ENCODE assay signal across 23 cellular contexts in genomic region chr2:72944804-72945449, GRCh38. TPM values are rescaled to one million over a fixed set of nuclear protein-coding genes. Genes with fewer than 3 reads are reported as not detected.
DNase-seq lines count a peak whose midpoint lies in the region; ATAC-seq, FAIRE-seq and TF ChIP-seq lines count a peak whose summit lies in the region.
"Had no signal": no experiment of that assay in that cellular context is flagged by ENCODE, and none has a peak within 500 bp of the region (broad histone marks: within the 10 kb centered on the region; RNA-seq: fewer than 3 reads in every experiment).

No MANE protein-coding gene starts in this region.

- no TSS peak for BruUV-seq in PC-9 (replicated peaks; lab: Mats Ljungman, UMichigan)

- H3K27me3 Mint-ChIP-seq in progenitor cell of endocrine pancreas: no peaks in the 10 kb centered on the region
- H3K27me3 Mint-ChIP-seq: CD4-positive, CD25-positive, alpha-beta regulatory T cell had no signal

- H3K18ac ChIP-seq in H1 (ENCODE audit: extremely low read depth, low read length): no peak overlapping the region

- no peak overlapping the region for H3K56ac ChIP-seq in H1 (replicated peaks; ENCODE audit: insufficient read length, low read depth, low read length)

- peak overlapping the region; percentile 58 for H3K27ac Mint-ChIP-seq in progenitor cell of endocrine pancreas
- H3K27ac Mint-ChIP-seq: CD8-positive, alpha-beta T cell had no signal

- no peak overlapping the region for H2BK20ac ChIP-seq in H1 (ENCODE audit: low read length)

- H2AFZ ChIP-seq in H1 (ENCODE audit: low read length) (no peak overlapping the region), PC-9 (no peak overlapping the region)

- TF ChIP-seq CTCF in H1 (IDR thresholded peaks at IDR 0.05; ENCODE audit: control extremely low read depth in 1 of 3, insufficient read depth in 1 of 3, low read depth in 1 of 3, low read length in 3 of 3) (no peak), progenitor cell of endocrine pancreas (IDR thresholded peaks at IDR 0.05; ENCODE audit: unreplicated experiment) (no peak), PC-9 (conservative IDR thresholded peaks at IDR 0.05) (no peak)

- no peak for FAIRE-seq in H1 (lab: Jason Lieb, UNC)
- FAIRE-seq: A204.1, G401.6, GM12892 had no signal

- H3K27ac ChIP-seq in BLaER1 (0 out of 2 replicates have a peak overlapping the region, but pooled peaks have one; percentile 4), H1 (ENCODE audit: low read depth, low read length) (no peak overlapping the region), PC-9 (no peak overlapping the region)
- H3K27ac ChIP-seq: 22Rv1, C4-2B had no signal

- H3K4me2 ChIP-seq in BLaER1 (peak overlapping the region; percentile 40), H1 (ENCODE audit: insufficient read depth in 1 of 2, low read depth in 2 of 2, low read length in 2 of 2) (no peak overlapping the region), PC-9 (no peak overlapping the region)

- H3K27me3 ChIP-seq in BLaER1 (no peaks in the 10 kb centered on the region), H1 (replicated peaks in 1 of 4; ENCODE audit: control insufficient read depth in 3 of 4, extremely low read depth in 1 of 4, insufficient read depth in 3 of 4, low read length in 3 of 4) (peaks cover 0 to 5% (median under 1%) of the 10 kb centered on the region in 4 experiments; a peak in 1 of 7 replicates), PC-9 (ENCODE audit: insufficient read depth, low read depth) (no peaks in the 10 kb centered on the region)
- H3K27me3 ChIP-seq: BE2C had no signal

- H3K36me3 ChIP-seq in BLaER1 (no peaks in the 10 kb centered on the region), H1 (ENCODE audit: control insufficient read depth in 2 of 4, insufficient read depth in 4 of 4, low read length in 3 of 4) (no peaks in the 10 kb centered on the region), PC-9 (ENCODE audit: low read depth) (no peaks in the 10 kb centered on the region)
- H3K36me3 ChIP-seq: BE2C had no signal

- no peak for TF ChIP-seq RAD21 in H1 (IDR thresholded peaks at IDR 0.05 in 1 of 2, conservative IDR thresholded peaks at IDR 0.05 in 1 of 2; ENCODE audit: low read depth in 2 of 2, low read length in 2 of 2)

- no peak overlapping the region for H3K4me3 ChIP-seq in BLaER1
- no peak overlapping the region for H3K4me3 ChIP-seq in H1 (ENCODE audit: extremely low read depth in 1 of 4, insufficient read depth in 2 of 4, low read depth in 3 of 4, low read length in 4 of 4)
- H3K4me3 ChIP-seq in PC-9: no peak overlapping the region

- CTCF ChIA-PET in H1 (lab: Charles Lee; ENCODE audit: partially characterized antibody): interaction anchor here (0.9 to 25.6 kb wide), 10 partner anchors 8 to 57 kb away, joined by 3 to 490 read pairs (median 5); no protein-coding TSS in a partner anchor
- CTCF ChIA-PET in PC-9 (lab: Charles Lee): no interaction called here

- H4K5ac ChIP-seq in H1 (ENCODE audit: insufficient read length, low read depth, low read length): no peak overlapping the region

- peaks cover 8% of the 10 kb centered on the region for H3K4me1 Mint-ChIP-seq in progenitor cell of endocrine pancreas (ENCODE audit: low read depth)
- H3K4me1 Mint-ChIP-seq: CD4-positive, CD25-positive, alpha-beta regulatory T cell had no signal

- no peak overlapping the region for H3K14ac ChIP-seq in H1 (ENCODE audit: insufficient read length)

- peaks cover 60% of the 10 kb centered on the region for H3K4me1 ChIP-seq in BLaER1
- H3K4me1 ChIP-seq in H1 (replicated peaks in 1 of 4; ENCODE audit: control insufficient read depth in 3 of 4, insufficient read depth in 4 of 4, low read length in 3 of 4): peaks cover 0 to 13% (median 2%) of the 10 kb centered on the region in 4 experiments; a peak in 2 of 7 replicates
- no peaks in the 10 kb centered on the region for H3K4me1 ChIP-seq in PC-9 (replicated peaks; ENCODE audit: insufficient read depth)
- H3K4me1 ChIP-seq: BE2C, Caco-2 had no signal

- H3K4me3 Mint-ChIP-seq in progenitor cell of endocrine pancreas (ENCODE audit: low read depth): no peak overlapping the region
- H3K4me3 Mint-ChIP-seq: CD4-positive, CD25-positive, alpha-beta regulatory T cell; CD8-positive, alpha-beta T cell had no signal

- H3K79me2 ChIP-seq in H1 (ENCODE audit: control insufficient read depth in 1 of 2, insufficient read depth in 2 of 2, low read length in 2 of 2) (no peaks in the 10 kb centered on the region), PC-9 (ENCODE audit: low read depth) (no peaks in the 10 kb centered on the region)

- H3K79me1 ChIP-seq in H1 (ENCODE audit: low read depth, low read length): no peaks in the 10 kb centered on the region

- H3K9me3 ChIP-seq in BLaER1 (no peaks in the 10 kb centered on the region), H1 (ENCODE audit: insufficient read depth in 2 of 2, low read depth in 1 of 2, low read length in 1 of 2) (no peaks in the 10 kb centered on the region), PC-9 (ENCODE audit: insufficient read depth, low read depth) (no peaks in the 10 kb centered on the region)
- H3K9me3 ChIP-seq: BE2C, Caco-2 had no signal

- whole genome bisulfite sequencing in H1 (ENCODE audit: extremely low coverage in 1 of 2, insufficient coverage in 1 of 2, insufficient read length in 1 of 2, insufficient replicate concordance in 2 of 2, low coverage in 1 of 2, low lambda C conversion rate in 2 of 2, missing lambda C conversion rate in 1 of 2), 2 experiments: 92% methylated on average over 16 of the region's 16 CpGs; no CpG with 5 or more reads in 1 of the 2 experiments

- H4K91ac ChIP-seq in H1 (replicated peaks; ENCODE audit: insufficient read length, low read length): no peak overlapping the region

- H3K9ac ChIP-seq in BLaER1: no peak overlapping the region
- H3K9ac ChIP-seq in H1 (replicated peaks in 1 of 4; ENCODE audit: extremely low read depth in 1 of 4, low read depth in 3 of 4, low read length in 3 of 4): no peak overlapping the region

- H2BK120ac ChIP-seq in H1 (replicated peaks; ENCODE audit: low read depth, low read length): no peak overlapping the region

- no peaks in the 10 kb centered on the region for H3K23me2 ChIP-seq in H1 (ENCODE audit: low read depth, low read length)

- H4K8ac ChIP-seq in H1 (ENCODE audit: extremely low read depth, insufficient read depth, low read length): no peak overlapping the region

- H3K36me3 Mint-ChIP-seq in progenitor cell of endocrine pancreas (ENCODE audit: insufficient read depth): no peaks in the 10 kb centered on the region

- no peaks in the 10 kb centered on the region for H3F3A ChIP-seq in PC-9 (ENCODE audit: insufficient read depth, low read depth)

- H3K9me3 Mint-ChIP-seq in progenitor cell of endocrine pancreas (ENCODE audit: low read depth): no peaks in the 10 kb centered on the region
- H3K9me3 Mint-ChIP-seq: CD4-positive, CD25-positive, alpha-beta regulatory T cell; CD8-positive, alpha-beta T cell had no signal

- no peak overlapping the region for H2BK15ac ChIP-seq in H1 (ENCODE audit: low read length)

- no peak overlapping the region for H3K23ac ChIP-seq in H1 (ENCODE audit: insufficient read length)

- H3K9me2 ChIP-seq in PC-9 (ENCODE audit: insufficient read depth): no peaks in the 10 kb centered on the region

- peak; percentile 62 for DNase-seq in Right ventricle myocardium inferior (ENCODE audit: missing footprints)
- no peak for DNase-seq in left cardiac atrium
- DNase-seq in H1 (ENCODE audit: low read depth in 1 of 2, low spot score in 2 of 2): no peak
- DNase-seq in progenitor cell of endocrine pancreas (ENCODE audit: low spot score, unreplicated experiment): no peak
- no peak for DNase-seq in SKM-1 treated with dmso at 0.1 percent for 144 hours (lab: John Stamatoyannopoulos, UW; ENCODE audit: unreplicated experiment)
- DNase-seq in PC-9: no peak
- DNase-seq in activated naive CD4-positive, alpha-beta T cell treated with Interleukin-2 at 50 U/mL for 16 hours: no peak
- DNase-seq: BE2C; Caco-2; CD4-positive, CD25-positive, alpha-beta regulatory T cell; CD8-positive, alpha-beta T cell; DMS153; DND-41; GOT3; H7; HCEC 1CT had no signal

- no peak overlapping the region for H3K4ac ChIP-seq in H1 (replicated peaks; ENCODE audit: insufficient read length, low read depth, low read length)

- TF ChIP-seq POLR2A in H1 (IDR thresholded peaks at IDR 0.05; ENCODE audit: control extremely low read depth in 1 of 2, low read depth in 2 of 2, low read length in 2 of 2): no peak

- H4K20me1 ChIP-seq in BLaER1: peaks cover 6% of the 10 kb centered on the region; the same call in 1 of the 2 replicates
- H4K20me1 ChIP-seq in H1 (replicated peaks in 1 of 2; ENCODE audit: control insufficient read depth in 1 of 2, insufficient read depth in 2 of 2, low read length in 2 of 2): no peaks in the 10 kb centered on the region
- no peaks in the 10 kb centered on the region; the same call in 1 of the 2 replicates for H4K20me1 ChIP-seq in PC-9 (ENCODE audit: insufficient read depth)

- no peak for TF ChIP-seq EP300 in H1 (IDR thresholded peaks at IDR 0.05; ENCODE audit: borderline replicate concordance in 1 of 2, low read depth in 2 of 2, low read length in 2 of 2)

- peak overlapping the region; percentile 44; the same call in 1 of the 2 replicates for H2BK5ac ChIP-seq in H1 (ENCODE audit: low read depth, low read length)

- POLR2A ChIA-PET in H1 (lab: Charles Lee; ENCODE audit: partially characterized antibody) (no interaction called here), PC-9 (lab: Charles Lee; ENCODE audit: unreplicated experiment) (no interaction called here)

- ATAC-seq in Right ventricle myocardium inferior (no peak), left cardiac atrium (no peak)
- ATAC-seq: CD8-positive, alpha-beta T cell had no signal

- intact Hi-C loops in Right ventricle myocardium inferior (cut with DNase I) (no loop called here), left cardiac atrium (cut with DNase I) (no loop called here), PC-9 (cut with micrococcal nuclease; ENCODE audit: unreplicated experiment) (no loop called here)

- H2AK5ac ChIP-seq in H1 (ENCODE audit: low read depth, low read length): 0 out of 2 replicates have a peak overlapping the region, but pooled peaks have one; percentile 34

- peak overlapping the region; percentile 60; the same call in 1 of the 2 replicates for H2BK12ac ChIP-seq in H1 (ENCODE audit: low read depth, low read length)

RNA-seq across cellular contexts. Expression of gene EMX1, which starts 27.6 kb away (rescaled TPM):
- total RNA-seq in Right ventricle myocardium inferior: not detected
- total RNA-seq in left cardiac atrium: not detected
- total RNA-seq in H1 (2021; fragmentation: NEBNext Ultra II Directional; extraction: Animal tissue kit (Norgen Biotek cat#: 25700)): 4.8 and 4.9 TPM in 2 replicates
- polyA plus RNA-seq in H1 (2011; rRNA removed): 2.4 and 3.3 TPM in 2 replicates
- polyA plus RNA-seq in H1 (2011; cell fraction: cytosol; rRNA removed): 2.8 TPM
- polyA plus RNA-seq in H1 (2011; cell fraction: nucleus; rRNA removed): 3.5 TPM
- polyA plus RNA-seq in H1 (2012, experiment 1 of 2): 2.2 to 3.8 TPM (median 3.0 TPM) in 4 replicates
- polyA plus RNA-seq in H1 (2012, experiment 2 of 2): 1.8 TPM
- polyA plus RNA-seq in H1 (2013, experiment 1 of 2): 3.2 TPM
- 3.2 TPM for polyA plus RNA-seq in H1 (2013, experiment 2 of 2)
- polyA minus RNA-seq in H1 (2011; rRNA and poly(A)+ RNA removed): 1.1 and 2.1 TPM in 2 replicates
- polyA minus RNA-seq in H1 (2011; cell fraction: cytosol; rRNA and poly(A)+ RNA removed): 3.4 TPM
- polyA minus RNA-seq in H1 (2011; cell fraction: nucleus; rRNA and poly(A)+ RNA removed): 3.5 TPM
- 0.69 and 0.71 TPM in 2 replicates for total RNA-seq in progenitor cell of endocrine pancreas
- total RNA-seq in PC-9 (2021): not detected in 2 replicates
- total RNA-seq: CD4-positive, CD25-positive, alpha-beta regulatory T cell; CD8-positive, alpha-beta T cell had no signal
- polyA plus RNA-seq: AG04450; CD4-positive, CD25-positive, alpha-beta regulatory T cell had no signal

RNA-seq across cellular contexts. Expression of gene SPR, which starts 57.7 kb away (rescaled TPM):
- total RNA-seq in Right ventricle myocardium inferior (52.4 TPM), left cardiac atrium (10 to 100 TPM; 29.2 to 47.7 TPM), progenitor cell of endocrine pancreas (24.2 and 25.5 TPM in 2 replicates), PC-9 (2021) (33.6 and 53.1 TPM in 2 replicates)
- total RNA-seq in H1 (2021; fragmentation: NEBNext Ultra II Directional; extraction: Animal tissue kit (Norgen Biotek cat#: 25700)): 10.7 and 11.5 TPM in 2 replicates
- polyA plus RNA-seq in H1 (2011; rRNA removed): 4.2 and 4.5 TPM in 2 replicates
- polyA plus RNA-seq in H1 (2011; cell fraction: cytosol; rRNA removed): 8.9 TPM
- polyA plus RNA-seq in H1 (2011; cell fraction: nucleus; rRNA removed): 5.4 TPM
- polyA plus RNA-seq in H1 (2012, experiment 1 of 2): 7.2 to 11.0 TPM (median 10.2 TPM) in 4 replicates
- polyA plus RNA-seq in H1 (2012, experiment 2 of 2): 9.2 TPM
- polyA plus RNA-seq in H1 (2013, experiment 1 of 2): 5.3 TPM
- 6.1 TPM for polyA plus RNA-seq in H1 (2013, experiment 2 of 2)
- 2.3 and 4.9 TPM in 2 replicates for polyA minus RNA-seq in H1 (2011; rRNA and poly(A)+ RNA removed)
- polyA minus RNA-seq in H1 (2011; cell fraction: cytosol; rRNA and poly(A)+ RNA removed): 4.0 TPM
- 2.3 TPM for polyA minus RNA-seq in H1 (2011; cell fraction: nucleus; rRNA and poly(A)+ RNA removed)
- total RNA-seq: CD4-positive, CD25-positive, alpha-beta regulatory T cell; CD8-positive, alpha-beta T cell had no signal
